In the genomic region with DNA sequence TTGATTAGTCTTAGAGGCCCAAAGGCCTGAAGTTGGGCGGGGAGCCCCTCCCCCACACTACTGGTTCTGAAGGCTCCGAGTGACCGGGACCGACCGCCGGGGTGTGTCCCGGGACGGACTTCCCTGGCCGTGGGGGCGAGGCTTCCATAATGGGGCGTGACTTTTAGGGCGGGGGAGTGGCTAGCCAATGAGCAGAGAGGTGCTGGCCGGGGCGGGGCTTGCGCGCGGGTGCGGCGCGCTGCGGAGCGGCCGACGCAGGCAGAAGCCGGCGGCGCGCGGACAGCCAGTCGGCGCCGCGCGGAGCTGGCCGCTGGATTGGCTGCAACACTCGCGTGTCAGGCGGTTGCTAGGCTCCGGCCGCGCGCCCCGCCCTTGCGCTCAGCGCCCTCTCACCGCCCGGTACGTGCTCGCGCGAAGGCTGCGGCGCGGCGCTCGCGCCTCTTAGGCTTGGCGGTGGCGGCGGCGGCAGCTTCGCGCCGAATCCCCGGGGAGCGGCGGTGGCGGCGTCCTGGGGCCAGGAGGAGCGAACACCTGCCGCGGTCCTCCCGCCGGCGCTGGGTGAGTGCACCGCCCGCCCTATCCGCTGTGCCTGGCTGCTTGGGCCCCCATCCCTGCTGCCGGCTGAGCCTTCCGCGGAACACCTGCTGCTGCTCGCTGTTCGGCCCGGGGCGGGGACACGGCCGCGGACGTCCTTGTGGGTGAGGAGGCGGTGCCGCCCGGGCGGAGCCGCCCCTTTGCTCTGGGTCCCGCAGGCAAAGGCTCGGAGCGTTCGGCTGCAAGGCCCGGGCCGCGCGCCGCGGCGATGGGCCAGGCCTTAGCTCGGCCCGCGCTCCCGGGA, we compare ENCODE assay signal across 8 cellular contexts. TPM values are rescaled to one million over a fixed set of nuclear protein-coding genes. Genes with fewer than 3 reads are reported as not detected.
A peak's percentile ranks its signal among the peaks of the same experiment; 100 is the strongest.
DNase-seq lines count a peak whose midpoint lies in the region; ATAC-seq, FAIRE-seq and TF ChIP-seq lines count a peak whose summit lies in the region.

Gene DAG1 (plus strand): TSS at position 392 of the 838 bp plus-strand sequence. CDS start 40,268 bp downstream, outside the sequence.

- intact Hi-C loops in ascending aorta (cut with DNase I), result loop anchor here (1.0 to 10.0 kb wide), 5 partner anchors 31 to 375 kb away; partner anchors contain the start of genes KLHDC8B, NICN1, QRICH1 and TCTA
- intact Hi-C loops in right cardiac atrium (cut with DNase I), result loop anchor here in 1 of 4 donors (10.0 kb wide), 1 partner anchor 205 kb away; the partner anchor contains the start of gene APEH
- intact Hi-C loops in uterus (cut with DNase I; ENCODE audit: low total_unique reads), result no loop called here

- TF ChIP-seq CTCF in ascending aorta (IDR thresholded peaks at IDR 0.05) (no peak), uterus (IDR thresholded peaks at IDR 0.05) (peak in 3 of 4 experiments; percentile 3 to 9 (median 5))

- no peaks in the 10 kb centered on the region for H3K9me3 Mint-ChIP-seq in T-helper 2 cell treated with Interferon-gamma antibody and Interleukin-4, amounts not matched to agents 5 μg/mL and 100 μg/mL, for 36 hours

- ATAC-seq in HG02973 (IDR thresholded peaks at IDR 0.05; ENCODE audit: unreplicated experiment) (peak; percentile 71), right cardiac atrium (peak; percentile 93)

- DNase-seq in GM18507 (ENCODE audit: extremely low spot score, insufficient read length, low read depth) (peak; percentile 96), NCI-H2029 (lab: John Stamatoyannopoulos, UW) (peak; percentile 92), ascending aorta (ENCODE audit: low spot score in 2 of 2) (peak; percentile 94 to 99), right cardiac atrium (peak; percentile 98 to 99 (median 99)), putamen (ENCODE audit: low spot score) (peak; percentile 97), uterus (peak; percentile 99)
- peak; percentile 97 for DNase-seq in T-helper 2 cell treated with Interferon-gamma antibody and Interleukin-4, amounts not matched to agents 5 μg/mL and 100 μg/mL, for 36 hours (ENCODE audit: low spot score)

- peak within 1 kb of the TSS; percentile 93 for H3K27ac Mint-ChIP-seq in T-helper 2 cell treated with Interferon-gamma antibody and Interleukin-4, amounts not matched to agents 5 μg/mL and 100 μg/mL, for 36 hours

- H3K27ac ChIP-seq in ascending aorta (peak within 1 kb of the TSS; percentile 98 to 99), right cardiac atrium (ENCODE audit: low read length) (peak within 1 kb of the TSS; percentile 100), uterus (peak within 1 kb of the TSS; percentile 95 to 97)

- under 1% methylated on average over 109 of the region's 109 CpGs for WGBS in right cardiac atrium

- peak within 1 kb of the TSS; percentile 94 for H3K4me3 Mint-ChIP-seq in T-helper 2 cell treated with Interferon-gamma antibody and Interleukin-4, amounts not matched to agents 5 μg/mL and 100 μg/mL, for 36 hours

- H3K4me1 Mint-ChIP-seq in T-helper 2 cell treated with Interferon-gamma antibody and Interleukin-4, amounts not matched to agents 5 μg/mL and 100 μg/mL, for 36 hours (ENCODE audit: low read depth), result peaks cover 24% of the 10 kb centered on the region

- H3K4me1 ChIP-seq in ascending aorta, result peaks cover 18 to 23% of the 10 kb centered on the region in 2 donors
- H3K4me1 ChIP-seq in right cardiac atrium (ENCODE audit: control insufficient read depth, insufficient read depth, low read length), result peaks cover 13% of the 10 kb centered on the region
- peaks cover 7 to 15% of the 10 kb centered on the region in 2 donors for H3K4me1 ChIP-seq in uterus

- peak; percentile 97 for FAIRE-seq in GM18507 (lab: Jason Lieb, UNC)

- TF ChIP-seq POLR2A in uterus (IDR thresholded peaks at IDR 0.05), result peak; percentile 63 to 90

- H3K27me3 ChIP-seq in ascending aorta, result no peaks in the 10 kb centered on the region
- H3K27me3 ChIP-seq in right cardiac atrium (ENCODE audit: control insufficient read depth, insufficient read depth), result no peaks in the 10 kb centered on the region
- H3K27me3 ChIP-seq in uterus, result no peaks in the 10 kb centered on the region

- H3K9me3 ChIP-seq in ascending aorta (no peaks in the 10 kb centered on the region), right cardiac atrium (ENCODE audit: control insufficient read depth, low read length) (no peaks in the 10 kb centered on the region), uterus (no peaks in the 10 kb centered on the region)

- peak within 1 kb of the TSS; percentile 86 to 99 for H3K4me3 ChIP-seq in ascending aorta
- peak within 1 kb of the TSS; percentile 50 for H3K4me3 ChIP-seq in right cardiac atrium (ENCODE audit: low read length)
- H3K4me3 ChIP-seq in uterus, result peak within 1 kb of the TSS; percentile 52 to 96

- no peaks in the 10 kb centered on the region for H3K27me3 Mint-ChIP-seq in T-helper 2 cell treated with Interferon-gamma antibody and Interleukin-4, amounts not matched to agents 5 μg/mL and 100 μg/mL, for 36 hours (ENCODE audit: low read depth)

- H3K36me3 Mint-ChIP-seq in T-helper 2 cell treated with Interferon-gamma antibody and Interleukin-4, amounts not matched to agents 5 μg/mL and 100 μg/mL, for 36 hours (ENCODE audit: low read depth), result peaks cover 14% of the 10 kb centered on the region

- H3K36me3 ChIP-seq in ascending aorta, result no peaks in the 10 kb centered on the region
- no peaks in the 10 kb centered on the region for H3K36me3 ChIP-seq in uterus

RNA-seq across cellular contexts. Expression of gene DAG1, which starts in this region (rescaled TPM):
- total RNA-seq in ascending aorta (57.9 TPM), right cardiac atrium (100 to 1,000 TPM; 113 to 141 (median 121) TPM), uterus (10 to 100 TPM; 34.3 to 76.4 (median 48.1) TPM)
- 64.0 TPM for polyA plus RNA-seq in right cardiac atrium

Comparison
In these comparisons a context has a peak if more than half of its experiments do, and no peak if none do; other contexts are left out.
1. Peak in every context shown above with its lines: DNase-seq, ATAC-seq, H3K4me3 ChIP-seq and H3K27ac ChIP-seq.
2. CTCF ChIP-seq: peak in uterus (3 of 4); none in ascending aorta (0 of 3).